ENCODE assay signal across 1 cellular context in genomic region chr2:70842401-70842800, GRCh38.
TF ChIP-seq lines count a peak whose summit lies in the region.

No MANE protein-coding gene starts in this region.

TF ChIP-seq in HepG2, 621 proteins besides CTCF, POLR2A, EP300 and RAD21 (continued from another document):
- TF ChIP-seq ZNF574 (CRISPR knock-in tag; IDR thresholded peaks at IDR 0.05) (peak; percentile 34; the same call in 1 of the 2 replicates), ARID5B (CRISPR knock-in tag; IDR thresholded peaks at IDR 0.05) (no peak), MYC (CRISPR knock-in tag; IDR thresholded peaks at IDR 0.05; ENCODE audit: borderline replicate concordance) (no peak), ELF3 (CRISPR knock-in tag; IDR thresholded peaks at IDR 0.05) (no peak), ZNF597 (CRISPR knock-in tag; IDR thresholded peaks at IDR 0.05) (no peak), HDAC1 (CRISPR knock-in tag; IDR thresholded peaks at IDR 0.05) (peak; percentile 22; the same call in 1 of the 2 replicates), E2F2 (CRISPR knock-in tag; IDR thresholded peaks at IDR 0.05; ENCODE audit: borderline replicate concordance) (no peak), HMGXB4 (CRISPR knock-in tag; IDR thresholded peaks at IDR 0.05; ENCODE audit: borderline replicate concordance in 1 of 2, low read depth in 1 of 2) (no peak), ZKSCAN5 (CRISPR knock-in tag; IDR thresholded peaks at IDR 0.05) (no peak), TCF12 (IDR thresholded peaks at IDR 0.05) (no peak), TCF12 (CRISPR knock-in tag; IDR thresholded peaks at IDR 0.05) (no peak), SETDB1 (CRISPR knock-in tag; IDR thresholded peaks at IDR 0.05; ENCODE audit: borderline replicate concordance) (no peak), REPIN1 (CRISPR knock-in tag; IDR thresholded peaks at IDR 0.05; ENCODE audit: borderline replicate concordance, low read depth) (no peak), ZNF598 (CRISPR knock-in tag; IDR thresholded peaks at IDR 0.05; ENCODE audit: borderline replicate concordance) (0 out of 2 replicates have a peak, but pooled peaks have one; percentile 15), ZNF572 (CRISPR knock-in tag; IDR thresholded peaks at IDR 0.05) (0 out of 2 replicates have a peak, but pooled peaks have one; percentile 49), ZNF605 (CRISPR knock-in tag; IDR thresholded peaks at IDR 0.05) (no peak), TOE1 (CRISPR knock-in tag; IDR thresholded peaks at IDR 0.05) (no peak), SRY (CRISPR knock-in tag; IDR thresholded peaks at IDR 0.05) (no peak), SRSF9 (IDR thresholded peaks at IDR 0.05; ENCODE audit: borderline replicate concordance, insufficient read depth, low read depth, low read length, poor library complexity, severe bottlenecking) (no peak)
